In genomic region chr22:41523464-41524221, GRCh38 we compare ENCODE assay signal across 8 cellular contexts. TPM values are rescaled to one million over a fixed set of nuclear protein-coding genes. Genes with fewer than 3 reads are reported as not detected.
A peak's percentile ranks its signal among the peaks of the same experiment; 100 is the strongest.
DNase-seq lines count a peak whose midpoint lies in the region; ATAC-seq and TF ChIP-seq lines count a peak whose summit lies in the region.

No MANE protein-coding gene starts in this region.

- H3K27me3 ChIP-seq in CD4-positive, alpha-beta memory T cell (ENCODE audit: insufficient read depth, low read length), result no peaks in the 10 kb centered on the region
- H3K27me3 ChIP-seq in WERI-Rb-1 (ENCODE audit: insufficient read depth, low read depth, severe bottlenecking) (no peaks in the 10 kb centered on the region), rectal smooth muscle tissue (ENCODE audit: control insufficient read depth, insufficient read depth, low read length) (no peaks in the 10 kb centered on the region)

- H3K4me1 ChIP-seq in CD4-positive, alpha-beta memory T cell (ENCODE audit: insufficient read depth, low read length), result peaks cover 15% of the 10 kb centered on the region
- H3K4me1 ChIP-seq in rectal smooth muscle tissue (ENCODE audit: control insufficient read depth, insufficient read depth, low read length), result peaks cover 21% of the 10 kb centered on the region

- intact Hi-C loops in CD4-positive, alpha-beta memory T cell (cut with micrococcal nuclease), result no loop called here
- intact Hi-C loops in Right ventricle myocardium superior (cut with DNase I) (no loop called here), posterior cingulate gyrus (cut with DNase I) (no loop called here)

- no peaks in the 10 kb centered on the region for H3K9me3 ChIP-seq in CD4-positive, alpha-beta memory T cell (ENCODE audit: control insufficient read depth in 1 of 2, low read length in 2 of 2)
- H3K9me3 ChIP-seq in WERI-Rb-1 (ENCODE audit: severe bottlenecking), result no peaks in the 10 kb centered on the region

- H3K36me3 ChIP-seq in CD4-positive, alpha-beta memory T cell (ENCODE audit: insufficient read depth, low read length), result peaks cover 34% of the 10 kb centered on the region
- H3K36me3 ChIP-seq in WERI-Rb-1 (peaks cover 63% of the 10 kb centered on the region), rectal smooth muscle tissue (ENCODE audit: control insufficient read depth, insufficient read depth, low read length) (peaks cover 40% of the 10 kb centered on the region)

- CTCF ChIA-PET in CD4-positive, alpha-beta memory T cell (lab: Charles Lee; ENCODE audit: partially characterized antibody), result interaction anchor here (1.1 to 7.7 kb wide), 2 partner anchors 9 to 120 kb away, joined by 3 to 124 read pairs; no protein-coding TSS in a partner anchor

- no peak overlapping the region for H3K4me3 ChIP-seq in CD4-positive, alpha-beta memory T cell (ENCODE audit: low read length in 2 of 2)
- H3K4me3 ChIP-seq in WERI-Rb-1 (ENCODE audit: low read depth, low read length), result no peak overlapping the region
- no peak overlapping the region for H3K4me3 ChIP-seq in rectal smooth muscle tissue (ENCODE audit: low read length)

- H3K4me3 Mint-ChIP-seq in CD4-positive, alpha-beta memory T cell, result no peak overlapping the region

- H3K27ac Mint-ChIP-seq in CD4-positive, alpha-beta memory T cell, result peak overlapping the region in 5 of 7 donors; percentile 18 to 64 (median 38)

- H3K27ac ChIP-seq in CD4-positive, alpha-beta memory T cell (ENCODE audit: low read depth, low read length), result peak overlapping the region; percentile 54
- H3K27ac ChIP-seq in WERI-Rb-1 (0 out of 2 replicates have a peak overlapping the region, but pooled peaks have one; percentile 7), rectal smooth muscle tissue (ENCODE audit: low read depth, low read length) (peak overlapping the region; percentile 80)

- peaks cover 8 to 38% of the 10 kb centered on the region in 2 donors for H3K36me3 Mint-ChIP-seq in CD4-positive, alpha-beta memory T cell

- peaks cover 4 to 25% (median 12%) of the 10 kb centered on the region in 4 donors for H3K4me1 Mint-ChIP-seq in CD4-positive, alpha-beta memory T cell

- POLR2A ChIA-PET in CD4-positive, alpha-beta memory T cell (lab: Charles Lee; ENCODE audit: partially characterized antibody), result interaction anchor here (4.8 kb wide), 1 partner anchor 119 kb away, joined by 34 read pairs; no protein-coding TSS in a partner anchor

- peak; percentile 40 for ATAC-seq in Right ventricle myocardium superior (ENCODE audit: poor library complexity)
- ATAC-seq in HG03159 (IDR thresholded peaks at IDR 0.05; ENCODE audit: unreplicated experiment), result no peak

- no peaks in the 10 kb centered on the region for H3K27me3 Mint-ChIP-seq in CD4-positive, alpha-beta memory T cell

- H3K9me3 Mint-ChIP-seq in CD4-positive, alpha-beta memory T cell, result no peaks in the 10 kb centered on the region

- TF ChIP-seq CTCF in WERI-Rb-1 (IDR thresholded peaks at IDR 0.05; ENCODE audit: low read depth, low read length), result peak; percentile 30; the same call in 1 of the 2 replicates

- DNase-seq in CD4-positive, alpha-beta memory T cell, result no peak
- DNase-seq in WERI-Rb-1, result peak; percentile 22
- DNase-seq in Right ventricle myocardium superior, result peak; percentile 64
- no peak for DNase-seq in stimulated activated CD8-positive, alpha-beta memory T cell treated with anti-CD3 and anti-CD28 coated beads, Interleukin-4, amount 100 ng/mL, for 48 hours
- no peak for DNase-seq in posterior cingulate gyrus
- DNase-seq in NCI-H69 (lab: John Stamatoyannopoulos, UW), result no peak

- no peak overlapping the region for H3K9ac ChIP-seq in rectal smooth muscle tissue (ENCODE audit: low read length)

RNA-seq across cellular contexts. Expression of gene POLR3H, which starts 20.6 kb away (rescaled TPM):
- total RNA-seq in CD4-positive, alpha-beta memory T cell, result 10 to 100 TPM; 43.6 to 43.7 TPM
- polyA plus RNA-seq in CD4-positive, alpha-beta memory T cell, result 10 to 100 TPM; 20.7 to 21.8 TPM
- 18.3 TPM for total RNA-seq in Right ventricle myocardium superior

RNA-seq across cellular contexts. Expression of gene CSDC2, which starts 37.2 kb away (rescaled TPM):
- not detected for total RNA-seq in CD4-positive, alpha-beta memory T cell
- not detected for polyA plus RNA-seq in CD4-positive, alpha-beta memory T cell
- 252 TPM for total RNA-seq in Right ventricle myocardium superior

RNA-seq across cellular contexts. Expression of gene ACO2, which starts 54.7 kb away (rescaled TPM):
- total RNA-seq in CD4-positive, alpha-beta memory T cell, result 10 to 100 TPM; 64.8 to 65.0 TPM
- polyA plus RNA-seq in CD4-positive, alpha-beta memory T cell, result 10 to 100 TPM; 79.6 to 81.2 TPM
- 835 TPM for total RNA-seq in Right ventricle myocardium superior

RNA-seq across cellular contexts. Expression of gene PHF5A, which starts 55.2 kb away (rescaled TPM):
- 10 to 100 TPM; 37.7 to 39.2 TPM for total RNA-seq in CD4-positive, alpha-beta memory T cell
- polyA plus RNA-seq in CD4-positive, alpha-beta memory T cell, result 10 to 100 TPM; 19.7 to 31.6 TPM
- 26.4 TPM for total RNA-seq in Right ventricle myocardium superior

Comparison
In these comparisons a context has a peak if more than half of its experiments do, and no peak if none do; other contexts are left out.
1. DNase-seq: peak in WERI-Rb-1 (single experiment) and Right ventricle myocardium superior (single experiment); none in CD4-positive, alpha-beta memory T cell (0 of 5), stimulated activated CD8-positive, alpha-beta memory T cell treated with anti-CD3 and anti-CD28 coated beads, Interleukin-4, amount 100 ng/mL, for 48 hours (single experiment), posterior cingulate gyrus (0 of 10) and NCI-H69 (single experiment).
2. H3K27ac ChIP-seq: peak in every context shown above with its lines; median percentile 80 in rectal smooth muscle tissue; 54 in CD4-positive, alpha-beta memory T cell; 7 in WERI-Rb-1.
3. RNA of gene CSDC2, which starts 37.2 kb away (total RNA-seq): 252 TPM in Right ventricle myocardium superior (single experiment); not detected in CD4-positive, alpha-beta memory T cell; every median in the first group is over 100 times any median in the second.
4. RNA of gene ACO2, which starts 54.7 kb away (total RNA-seq): 835 TPM in Right ventricle myocardium superior (single experiment); 64.8 to 65.0 TPM in CD4-positive, alpha-beta memory T cell; every median in the first group is over 10 times any median in the second.